ENCODE assay signal across 1 cellular context in genomic region chr18:34647251-34647650, GRCh38.
TF ChIP-seq lines count a peak whose summit lies in the region.

No MANE protein-coding gene starts in this region.

TF ChIP-seq in SK-N-SH, 30 proteins besides CTCF, POLR2A, EP300 and RAD21 (continued from another document):
- TF ChIP-seq PBX3 (IDR thresholded peaks at IDR 0.05) (no peak), TCF12 (IDR thresholded peaks at IDR 0.05) (no peak), SMC3 (IDR thresholded peaks at IDR 0.05; ENCODE audit: low read depth, low read length) (no peak), SIN3A (IDR thresholded peaks at IDR 0.05; ENCODE audit: borderline replicate concordance, low read depth, low read length) (no peak), GABPA (IDR thresholded peaks at IDR 0.05; ENCODE audit: low read depth) (no peak), NRF1 (IDR thresholded peaks at IDR 0.05; ENCODE audit: low read depth, low read length) (no peak)
